ENCODE assay signal across 8 cellular contexts in the genomic region with DNA sequence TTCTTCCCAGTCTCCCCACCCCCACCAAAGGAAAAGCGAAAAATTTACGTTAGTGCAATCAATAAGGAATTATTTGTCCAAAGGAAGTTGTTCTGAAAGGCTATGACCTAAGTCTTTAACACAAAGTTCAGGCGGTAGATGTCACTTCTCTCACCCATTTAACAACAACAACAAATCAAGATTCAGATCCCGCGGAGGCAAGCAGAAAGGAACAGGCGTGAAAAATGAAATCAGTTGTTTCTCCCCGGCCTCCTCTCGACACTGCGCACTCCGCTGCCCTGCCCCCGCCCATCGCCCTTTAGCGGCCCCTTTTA. TPM values are rescaled to one million over a fixed set of nuclear protein-coding genes. Genes with fewer than 3 reads are reported as not detected.
A peak's percentile ranks its signal among the peaks of the same experiment; 100 is the strongest.
DNase-seq lines count a peak whose midpoint lies in the region; ATAC-seq and TF ChIP-seq lines count a peak whose summit lies in the region.

No MANE protein-coding gene starts in this region.

- peak overlapping the region; percentile 96 for H3K4me3 ChIP-seq in DOHH2 (ENCODE audit: low read length)
- H3K4me3 ChIP-seq in iPS-18c (ENCODE audit: insufficient read depth, low read depth, low read length) = peak overlapping the region; percentile 88

- H3K9me2 ChIP-seq in DOHH2 (replicated peaks; ENCODE audit: control insufficient read depth, low read length) = no peaks in the 10 kb centered on the region

- H3K9me3 ChIP-seq in DOHH2 (ENCODE audit: control insufficient read depth, insufficient read depth, low read length) (peaks cover 4% of the 10 kb centered on the region; the same call in 1 of the 2 replicates), iPS-18c (ENCODE audit: control insufficient read depth, insufficient read depth, low read length) (peaks cover 4% of the 10 kb centered on the region)

- H3F3A ChIP-seq in DOHH2 (ENCODE audit: control insufficient read depth, insufficient read depth) = peaks cover 20% of the 10 kb centered on the region

- H3K27ac Mint-ChIP-seq in activated naive CD8-positive, alpha-beta T cell treated with anti-CD3 and anti-CD28 coated beads for 36 hours = peak overlapping the region; percentile 6

- no peaks in the 10 kb centered on the region for H3K27me3 ChIP-seq in DOHH2 (ENCODE audit: control insufficient read depth, low read length)

- peaks cover 8% of the 10 kb centered on the region for H3K36me3 ChIP-seq in DOHH2 (ENCODE audit: control insufficient read depth, low read length)

- peak overlapping the region; percentile 56 for H3K27ac ChIP-seq in DOHH2 (ENCODE audit: low read depth, low read length)

- peak; percentile 46 for ATAC-seq in HG02642 (IDR thresholded peaks at IDR 0.05; ENCODE audit: poor library complexity, unreplicated experiment)
- no peak for ATAC-seq in stimulated activated naive CD8-positive, alpha-beta T cell treated with anti-CD3 and anti-CD28 coated beads, Interleukin-15, Interleukin-2, amounts not matched to agents 100 U/mL and 50 U/mL, for 24 hours
- no peak for ATAC-seq in GM21529 (IDR thresholded peaks at IDR 0.05; ENCODE audit: unreplicated experiment)
- no peak for ATAC-seq in HG03196 (IDR thresholded peaks at IDR 0.05; ENCODE audit: unreplicated experiment)

- peaks cover 9% of the 10 kb centered on the region for H3K4me1 Mint-ChIP-seq in activated naive CD8-positive, alpha-beta T cell treated with anti-CD3 and anti-CD28 coated beads for 36 hours

- peaks cover 5% of the 10 kb centered on the region for H3K36me3 Mint-ChIP-seq in activated naive CD8-positive, alpha-beta T cell treated with anti-CD3 and anti-CD28 coated beads for 36 hours

- peaks cover 57% of the 10 kb centered on the region for H3K79me2 ChIP-seq in DOHH2 (ENCODE audit: control insufficient read depth, low read length)

- H3K9me3 Mint-ChIP-seq in activated naive CD8-positive, alpha-beta T cell treated with anti-CD3 and anti-CD28 coated beads for 36 hours = peaks cover 5% of the 10 kb centered on the region

- no peaks in the 10 kb centered on the region for H4K20me1 ChIP-seq in DOHH2 (ENCODE audit: control insufficient read depth, insufficient read depth, low read depth, low read length)

- peak; percentile 53 for DNase-seq in activated naive CD8-positive, alpha-beta T cell treated with anti-CD3 and anti-CD28 coated beads for 36 hours
- DNase-seq in stimulated activated naive CD8-positive, alpha-beta T cell treated with anti-CD3 and anti-CD28 coated beads, Interleukin-15, Interleukin-2, amounts not matched to agents 100 U/mL and 50 U/mL, for 24 hours = peak; percentile 68
- DNase-seq in inferior parietal cortex (ENCODE audit: extremely low spot score) = no peak

- H3K27me3 Mint-ChIP-seq in activated naive CD8-positive, alpha-beta T cell treated with anti-CD3 and anti-CD28 coated beads for 36 hours = peaks cover 58% of the 10 kb centered on the region

- no peak for TF ChIP-seq CTCF in DOHH2 (IDR thresholded peaks at IDR 0.05; ENCODE audit: low read depth, low read length, poor library complexity, severe bottlenecking)

- H3K4me3 Mint-ChIP-seq in activated naive CD8-positive, alpha-beta T cell treated with anti-CD3 and anti-CD28 coated beads for 36 hours = peak overlapping the region; percentile 66

- H3K4me1 ChIP-seq in DOHH2 (ENCODE audit: control insufficient read depth, low read length) = peaks cover 67% of the 10 kb centered on the region

- peak overlapping the region; percentile 75 for H3K4me2 ChIP-seq in DOHH2 (ENCODE audit: low read length)

RNA-seq across cellular contexts. Expression of gene DENND5B, which starts 1.4 kb away (rescaled TPM):
- under 1 TPM; 0.16 to 0.29 TPM for total RNA-seq in activated naive CD8-positive, alpha-beta T cell treated with anti-CD3 and anti-CD28 coated beads for 36 hours
